In genomic region chr10:97913554-97913953, GRCh38 we compare ENCODE assay signal across 25 cellular contexts.
DNase-seq lines count a peak whose midpoint lies in the region; ATAC-seq and TF ChIP-seq lines count a peak whose summit lies in the region.
"Had no signal": no experiment of that assay in that cellular context is flagged by ENCODE, and none has a peak within 500 bp of the region (broad histone marks: within the 10 kb centered on the region; RNA-seq: fewer than 3 reads in every experiment).

No MANE protein-coding gene starts in this region.

- H3K27me3 Mint-ChIP-seq in endothelial cell (ENCODE audit: unreplicated experiment), result peaks cover 3% of the 10 kb centered on the region
- peaks cover 8% of the 10 kb centered on the region for H3K27me3 Mint-ChIP-seq in activated CD4-positive, alpha-beta T cell treated with anti-CD3 and anti-CD28 coated beads, Interleukin-2, amount 10 ng/mL, durations not matched to agents 7 days and 5 days

- H3K4me1 Mint-ChIP-seq in endothelial cell (ENCODE audit: unreplicated experiment), result peaks cover 10% of the 10 kb centered on the region
- peaks cover 4% of the 10 kb centered on the region for H3K4me1 Mint-ChIP-seq in activated CD4-positive, alpha-beta T cell treated with anti-CD3 and anti-CD28 coated beads, Interleukin-2, amount 10 ng/mL, durations not matched to agents 7 days and 5 days

- H3K4me3 ChIP-seq in right cardiac atrium (ENCODE audit: low read length), result no peak overlapping the region
- no peak overlapping the region for H3K4me3 ChIP-seq in lower lobe of right lung
- H3K4me3 ChIP-seq: BLaER1, GM12878 had no signal

- H3K36me3 Mint-ChIP-seq in endothelial cell (ENCODE audit: low read depth, unreplicated experiment), result no peaks in the 10 kb centered on the region
- no peaks in the 10 kb centered on the region for H3K36me3 Mint-ChIP-seq in activated CD4-positive, alpha-beta T cell treated with anti-CD3 and anti-CD28 coated beads, Interleukin-2, amount 10 ng/mL, durations not matched to agents 7 days and 5 days (ENCODE audit: low read depth)
- H3K36me3 Mint-ChIP-seq: CD14-positive monocyte; CD4-positive, alpha-beta memory T cell; CD4-positive, CD25-positive, alpha-beta regulatory T cell; CD8-positive, alpha-beta memory T cell had no signal

- H3K4me1 ChIP-seq in right cardiac atrium (ENCODE audit: control insufficient read depth, insufficient read depth, low read length), result peaks cover 2% of the 10 kb centered on the region
- H3K4me1 ChIP-seq in lower lobe of right lung, result peaks cover 19% of the 10 kb centered on the region

- no peaks in the 10 kb centered on the region for H3K36me3 ChIP-seq in lower lobe of right lung
- H3K36me3 ChIP-seq: BE2C, BLaER1 had no signal

- H3K27ac Mint-ChIP-seq in endothelial cell (ENCODE audit: unreplicated experiment), result peak overlapping the region; percentile 28
- H3K27ac Mint-ChIP-seq in activated CD4-positive, alpha-beta T cell treated with anti-CD3 and anti-CD28 coated beads, Interleukin-2, amount 10 ng/mL, durations not matched to agents 7 days and 5 days, result no peak overlapping the region
- H3K27ac Mint-ChIP-seq: CD14-positive monocyte; CD4-positive, CD25-positive, alpha-beta regulatory T cell had no signal

- TF ChIP-seq CTCF in endothelial cell (IDR thresholded peaks at IDR 0.05; ENCODE audit: unreplicated experiment), result no peak
- no peak for TF ChIP-seq CTCF in lower lobe of right lung (IDR thresholded peaks at IDR 0.05)

- no peak overlapping the region for H3K4me3 Mint-ChIP-seq in endothelial cell (ENCODE audit: unreplicated experiment)
- H3K4me3 Mint-ChIP-seq in activated CD4-positive, alpha-beta T cell treated with anti-CD3 and anti-CD28 coated beads, Interleukin-2, amount 10 ng/mL, durations not matched to agents 7 days and 5 days, result no peak overlapping the region
- H3K4me3 Mint-ChIP-seq: CD14-positive monocyte; CD4-positive, alpha-beta memory T cell; CD4-positive, CD25-positive, alpha-beta regulatory T cell; CD8-positive, alpha-beta memory T cell had no signal

- H3K27me3 ChIP-seq in right cardiac atrium (ENCODE audit: control insufficient read depth, insufficient read depth), result no peaks in the 10 kb centered on the region
- peaks cover 8% of the 10 kb centered on the region for H3K27me3 ChIP-seq in lower lobe of right lung (ENCODE audit: low read depth)
- H3K27me3 ChIP-seq: BE2C, BLaER1 had no signal

- ATAC-seq in Right ventricle myocardium superior (ENCODE audit: poor library complexity) (no peak), right cardiac atrium (no peak), lower lobe of right lung (no peak)

- intact Hi-C loops in Right ventricle myocardium superior (cut with DNase I) (no loop called here), right cardiac atrium (cut with DNase I) (loop anchor here in 3 of 4 donors (5.0 to 10.0 kb wide), 5 partner anchors 114 to 1331 kb away; partner anchors contain the start of gene LOXL4 (in 1 of the 3)), lower lobe of right lung (cut with DNase I) (no loop called here)

- DNase-seq in Right ventricle myocardium superior, result peak; percentile 16
- no peak for DNase-seq in right cardiac atrium
- DNase-seq in endothelial cell (ENCODE audit: low spot score), result no peak
- DNase-seq in lower lobe of right lung, result peak; percentile 34
- DNase-seq in stimulated activated CD4-positive, alpha-beta T cell treated with anti-CD3 and anti-CD28 coated beads, Interleukin-2, amount 100 ng/mL, for 48 hours, result no peak
- no peak for DNase-seq in activated CD4-positive, alpha-beta T cell treated with anti-CD3 and anti-CD28 coated beads, Interleukin-2, amount 10 ng/mL, durations not matched to agents 7 days and 5 days
- no peak for DNase-seq in NCI-H748 (lab: John Stamatoyannopoulos, UW; ENCODE audit: unreplicated experiment)
- DNase-seq: 8988T; ACHN; BE2C; C1 segment of cervical spinal cord; CD4-positive, alpha-beta memory T cell; CD4-positive, CD25-positive, alpha-beta regulatory T cell; CD8-positive, alpha-beta memory T cell; COR-L47; DMS 273 treated with DMSO at 0.1 percent for 48 hours; DMS153; DMS53; DMS79; DND-41; EL; GDM1 had no signal

- CTCF ChIA-PET in activated CD4-positive, alpha-beta T cell treated with anti-CD3 and anti-CD28 coated beads, Interleukin-2, amount 10 ng/mL, durations not matched to agents 7 days and 5 days (lab: Charles Lee), result interaction anchor here (2.2 kb wide), 1 partner anchor 15 kb away, joined by 12 read pairs; no protein-coding TSS in a partner anchor

- POLR2A ChIA-PET in activated CD4-positive, alpha-beta T cell treated with anti-CD3 and anti-CD28 coated beads, Interleukin-2, amount 10 ng/mL, durations not matched to agents 7 days and 5 days (lab: Charles Lee), result interaction anchor here (0.6 kb wide), 1 partner anchor 29 kb away, joined by 3 read pairs; no protein-coding TSS in a partner anchor

- H3K9me3 Mint-ChIP-seq in endothelial cell (ENCODE audit: unreplicated experiment), result no peaks in the 10 kb centered on the region
- H3K9me3 Mint-ChIP-seq in activated CD4-positive, alpha-beta T cell treated with anti-CD3 and anti-CD28 coated beads, Interleukin-2, amount 10 ng/mL, durations not matched to agents 7 days and 5 days, result no peaks in the 10 kb centered on the region
- H3K9me3 Mint-ChIP-seq: CD4-positive, alpha-beta memory T cell; CD8-positive, alpha-beta memory T cell had no signal

- H3K27ac ChIP-seq in right cardiac atrium (ENCODE audit: low read length) (no peak overlapping the region), lower lobe of right lung (no peak overlapping the region)
- H3K27ac ChIP-seq: BLaER1 had no signal

- 84% methylated on average over 8 of the region's 8 CpGs for WGBS in right cardiac atrium

- H3K9me3 ChIP-seq in right cardiac atrium (ENCODE audit: control insufficient read depth, low read length) (no peaks in the 10 kb centered on the region), lower lobe of right lung (no peaks in the 10 kb centered on the region)
- H3K9me3 ChIP-seq: BE2C, BLaER1 had no signal

Comparison
In these comparisons a context has a peak if more than half of its experiments do, and no peak if none do; other contexts are left out.
1. DNase-seq: peak in Right ventricle myocardium superior (single experiment) and lower lobe of right lung (single experiment); none in right cardiac atrium (0 of 3), endothelial cell (single experiment), stimulated activated CD4-positive, alpha-beta T cell treated with anti-CD3 and anti-CD28 coated beads, Interleukin-2, amount 100 ng/mL, for 48 hours (0 of 2), activated CD4-positive, alpha-beta T cell treated with anti-CD3 and anti-CD28 coated beads, Interleukin-2, amount 10 ng/mL, durations not matched to agents 7 days and 5 days (single experiment) and NCI-H748 (single experiment).
2. intact Hi-C loops: an anchor here in right cardiac atrium (5.0 to 10.0 kb wide); none called in Right ventricle myocardium superior and lower lobe of right lung.